ENCODE assay signal across 20 cellular contexts in genomic region chr12:94327819-94328218, GRCh38.
DNase-seq lines count a peak whose midpoint lies in the region; ATAC-seq and TF ChIP-seq lines count a peak whose summit lies in the region.
"Had no signal": no experiment of that assay in that cellular context is flagged by ENCODE, and none has a peak within 500 bp of the region (broad histone marks: within the 10 kb centered on the region; RNA-seq: fewer than 3 reads in every experiment).

No MANE protein-coding gene starts in this region.

- H3K36me3 ChIP-seq in spleen = peaks cover 0 to 66% (median 8%) of the 10 kb centered on the region in 6 donors

- no peak overlapping the region for H3K27ac ChIP-seq in spleen
- H3K27ac ChIP-seq: A549 had no signal

- no peak for TF ChIP-seq POLR2A in spleen (IDR thresholded peaks at IDR 0.05)

- H3K4me3 ChIP-seq in spleen = no peak overlapping the region
- H3K4me3 ChIP-seq: A549 had no signal

- intact Hi-C loops in activated T-helper 2 cell treated with anti-CD3 and anti-CD28 coated beads, Interferon-gamma antibody, Interleukin-2, Interleukin-4, amounts not matched to agents 10 μg/mL and 5 μg/mL and 100 μg/mL, durations not matched to agents 14 hours and 24 hours and 36 hours (cut with micrococcal nuclease) = loop anchor here (1.0 to 5.0 kb wide), 5 partner anchors 44 to 205 kb away; partner anchors contain the start of genes CEP83 and PLXNC1
- intact Hi-C loops in spleen (cut with DNase I; ENCODE audit: low total_unique reads) = no loop called here

- peak overlapping the region; percentile 11 to 58 for H3K4me3 Mint-ChIP-seq in activated T-cell treated with anti-CD3 and anti-CD28 coated beads, Interleukin-2, amount 50 U/mL, for 72 hours
- H3K4me3 Mint-ChIP-seq in activated T-helper 2 cell treated with anti-CD3 and anti-CD28 coated beads, Interferon-gamma antibody, Interleukin-2, Interleukin-4, amounts not matched to agents 10 μg/mL and 5 μg/mL and 100 μg/mL, durations not matched to agents 14 hours and 24 hours and 36 hours (ENCODE audit: low read depth) = no peak overlapping the region
- H3K4me3 Mint-ChIP-seq: CD14-positive monocyte had no signal

- no peaks in the 10 kb centered on the region for H3K27me3 Mint-ChIP-seq in activated T-cell treated with anti-CD3 and anti-CD28 coated beads, Interleukin-2, amount 50 U/mL, for 72 hours (ENCODE audit: low read depth)
- H3K27me3 Mint-ChIP-seq in activated T-helper 2 cell treated with anti-CD3 and anti-CD28 coated beads, Interferon-gamma antibody, Interleukin-2, Interleukin-4, amounts not matched to agents 10 μg/mL and 5 μg/mL and 100 μg/mL, durations not matched to agents 14 hours and 24 hours and 36 hours (ENCODE audit: low read depth) = no peaks in the 10 kb centered on the region

- peak overlapping the region; percentile 36 for H3K27ac Mint-ChIP-seq in activated T-cell treated with anti-CD3 and anti-CD28 coated beads, Interleukin-2, amount 50 U/mL, for 72 hours
- H3K27ac Mint-ChIP-seq in activated T-helper 2 cell treated with anti-CD3 and anti-CD28 coated beads, Interferon-gamma antibody, Interleukin-2, Interleukin-4, amounts not matched to agents 10 μg/mL and 5 μg/mL and 100 μg/mL, durations not matched to agents 14 hours and 24 hours and 36 hours = peak overlapping the region; percentile 20

- no peak for TF ChIP-seq CTCF in spleen (IDR thresholded peaks at IDR 0.05 in 8 of 11, conservative IDR thresholded peaks at IDR 0.05 in 3 of 11)

- ATAC-seq in activated T-cell treated with anti-CD3 and anti-CD28 coated beads, Interleukin-2, amount 50 U/mL, for 72 hours (replicated peaks in 1 of 2) = peak; percentile 33 to 38
- no peak for ATAC-seq in GM19395 (IDR thresholded peaks at IDR 0.05; ENCODE audit: unreplicated experiment)
- ATAC-seq: A549, Panc1 had no signal

- no peaks in the 10 kb centered on the region for H3K4me1 ChIP-seq in spleen
- H3K4me1 ChIP-seq: A549 had no signal

- no peaks in the 10 kb centered on the region for H3K27me3 ChIP-seq in spleen (replicated peaks in 1 of 7)

- DNase-seq in activated T-cell treated with anti-CD3 and anti-CD28 coated beads, Interleukin-2, amount 50 U/mL, for 72 hours = no peak
- no peak for DNase-seq in activated T-cell treated with anti-CD3 and anti-CD28 coated beads for 4 hours
- no peak for DNase-seq in activated T-helper 2 cell treated with anti-CD3 and anti-CD28 coated beads, Interferon-gamma antibody, Interleukin-2, Interleukin-4, amounts not matched to agents 10 μg/mL and 5 μg/mL and 100 μg/mL, durations not matched to agents 14 hours and 24 hours and 36 hours (ENCODE audit: low spot score)
- DNase-seq in fibroblast of peridontal ligament (ENCODE audit: extremely low read depth) = peak; percentile 52
- DNase-seq in SIG-M5 (lab: John Stamatoyannopoulos, UW) = no peak
- no peak for DNase-seq in spleen
- DNase-seq: COR-L47, DMS53, GOT3, Kasumi-1, NCI-H1417, NCI-H2029, NCI-H2171 treated with DMSO at 0.1 percent for 48 hours, NCI-H510A, NCI-H82, SHP77 had no signal

- H3K9me3 Mint-ChIP-seq in activated T-cell treated with anti-CD3 and anti-CD28 coated beads, Interleukin-2, amount 50 U/mL, for 72 hours = peaks cover 0 to 3% of the 10 kb centered on the region in 2 donors
- H3K9me3 Mint-ChIP-seq in activated T-helper 2 cell treated with anti-CD3 and anti-CD28 coated beads, Interferon-gamma antibody, Interleukin-2, Interleukin-4, amounts not matched to agents 10 μg/mL and 5 μg/mL and 100 μg/mL, durations not matched to agents 14 hours and 24 hours and 36 hours = peaks cover 11% of the 10 kb centered on the region

- WGBS in spleen, 5 donors = 77 to 90% (median 85%) methylated on average over 1 of the region's 1 CpG

- peaks cover 21 to 52% of the 10 kb centered on the region in 2 donors for H3K36me3 Mint-ChIP-seq in activated T-cell treated with anti-CD3 and anti-CD28 coated beads, Interleukin-2, amount 50 U/mL, for 72 hours (ENCODE audit: insufficient read depth in 2 of 2)
- H3K36me3 Mint-ChIP-seq in activated T-helper 2 cell treated with anti-CD3 and anti-CD28 coated beads, Interferon-gamma antibody, Interleukin-2, Interleukin-4, amounts not matched to agents 10 μg/mL and 5 μg/mL and 100 μg/mL, durations not matched to agents 14 hours and 24 hours and 36 hours (ENCODE audit: low read depth) = peaks cover 78% of the 10 kb centered on the region

- H3K9me3 ChIP-seq in spleen = no peaks in the 10 kb centered on the region

- peaks cover 33% of the 10 kb centered on the region for H3K4me1 Mint-ChIP-seq in activated T-cell treated with anti-CD3 and anti-CD28 coated beads, Interleukin-2, amount 50 U/mL, for 72 hours (ENCODE audit: low read depth)
- H3K4me1 Mint-ChIP-seq in activated T-helper 2 cell treated with anti-CD3 and anti-CD28 coated beads, Interferon-gamma antibody, Interleukin-2, Interleukin-4, amounts not matched to agents 10 μg/mL and 5 μg/mL and 100 μg/mL, durations not matched to agents 14 hours and 24 hours and 36 hours (ENCODE audit: low read depth) = peaks cover 35% of the 10 kb centered on the region
- H3K4me1 Mint-ChIP-seq: CD14-positive monocyte had no signal
